In the genomic region with DNA sequence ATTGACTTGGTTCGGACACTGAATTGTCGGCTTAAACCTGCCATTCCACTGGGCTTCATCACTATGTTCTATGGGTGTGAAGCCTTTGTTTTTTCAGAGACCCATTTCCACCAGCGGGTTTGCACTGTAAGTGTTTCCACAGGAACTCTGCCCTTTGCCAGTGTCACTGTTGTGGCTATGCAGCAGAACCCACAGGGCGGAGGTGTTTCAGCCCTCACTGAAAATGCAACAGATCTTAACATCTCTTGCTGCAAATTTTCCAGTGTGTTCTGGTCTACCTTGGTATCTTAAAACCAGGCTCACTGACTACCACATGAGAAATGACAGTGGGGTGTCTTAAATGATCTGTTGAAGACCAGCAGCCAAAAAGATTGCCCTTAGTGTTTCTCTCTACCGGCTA, we compare ENCODE assay signal across 9 cellular contexts. TPM values are rescaled to one million over a fixed set of nuclear protein-coding genes. Genes with fewer than 3 reads are reported as not detected.
DNase-seq lines count a peak whose midpoint lies in the region; ATAC-seq and TF ChIP-seq lines count a peak whose summit lies in the region.
"Had no signal": no experiment of that assay in that cellular context is flagged by ENCODE, and none has a peak within 500 bp of the region (broad histone marks: within the 10 kb centered on the region; RNA-seq: fewer than 3 reads in every experiment).

No MANE protein-coding gene starts in this region.

- H3K9me3 Mint-ChIP-seq in IgD-negative memory B cell (no peaks in the 10 kb centered on the region), osteocyte (ENCODE audit: unreplicated experiment) (no peaks in the 10 kb centered on the region)

- H3K4me1 Mint-ChIP-seq in IgD-negative memory B cell: peaks cover under 1 to 10% (median 4%) of the 10 kb centered on the region in 3 donors
- no peaks in the 10 kb centered on the region for H3K4me1 Mint-ChIP-seq in osteocyte (ENCODE audit: unreplicated experiment)

- peak; percentile 86 for DNase-seq in activated CD8-positive, alpha-beta memory T cell treated with anti-CD3 and anti-CD28 coated beads, Interleukin-2, amount 50 U/mL, for 48 hours
- DNase-seq in left lobe of liver (ENCODE audit: low spot score): no peak
- DNase-seq in stimulated activated CD8-positive, alpha-beta memory T cell treated with anti-CD3 and anti-CD28 coated beads, Interleukin-7, amount 100 ng/mL, for 1 hour (ENCODE audit: low read depth in 2 of 2): peak; percentile 72
- DNase-seq in head of caudate nucleus: no peak
- no peak for DNase-seq in iPS-NIHi11 (ENCODE audit: low spot score)
- DNase-seq in osteocyte (ENCODE audit: extremely low spot score, unreplicated experiment): no peak
- DNase-seq: ovary had no signal

- TF ChIP-seq CTCF in osteocyte (IDR thresholded peaks at IDR 0.05): no peak

- ATAC-seq in left lobe of liver (peak; percentile 36), HG02588 (IDR thresholded peaks at IDR 0.05; ENCODE audit: unreplicated experiment) (no peak)

- H3K27me3 Mint-ChIP-seq in IgD-negative memory B cell (peaks cover 1% of the 10 kb centered on the region), osteocyte (ENCODE audit: unreplicated experiment) (no peaks in the 10 kb centered on the region)

- H3K4me3 Mint-ChIP-seq in IgD-negative memory B cell (peak overlapping the region in 1 of 4 donors; percentile 67), osteocyte (ENCODE audit: unreplicated experiment) (no peak overlapping the region)

- peaks cover 3% of the 10 kb centered on the region for H3K36me3 Mint-ChIP-seq in IgD-negative memory B cell
- no peaks in the 10 kb centered on the region for H3K36me3 Mint-ChIP-seq in osteocyte (ENCODE audit: unreplicated experiment)

- H3K27ac Mint-ChIP-seq in IgD-negative memory B cell: peak overlapping the region; percentile 59 to 85 (median 62)
- no peak overlapping the region for H3K27ac Mint-ChIP-seq in osteocyte (ENCODE audit: unreplicated experiment)

- intact Hi-C loops in head of caudate nucleus (cut with DNase I): no loop called here

RNA-seq across cellular contexts. Expression of a gene that starts 21.1 kb away (rescaled TPM):
- 9.6 TPM for polyA plus RNA-seq in IgD-negative memory B cell
- total RNA-seq in left lobe of liver (6.4 TPM), osteocyte (10.6 and 11.1 TPM in 2 replicates)

Comparison
In these comparisons a context has a peak if more than half of its experiments do, and no peak if none do; other contexts are left out.
1. DNase-seq: peak in activated CD8-positive, alpha-beta memory T cell treated with anti-CD3 and anti-CD28 coated beads, Interleukin-2, amount 50 U/mL, for 48 hours (single experiment) and stimulated activated CD8-positive, alpha-beta memory T cell treated with anti-CD3 and anti-CD28 coated beads, Interleukin-7, amount 100 ng/mL, for 1 hour (2 of 2); none in left lobe of liver (single experiment), head of caudate nucleus (0 of 42), iPS-NIHi11 (single experiment) and osteocyte (single experiment).